ENCODE assay signal across 8 cellular contexts in the genomic region with DNA sequence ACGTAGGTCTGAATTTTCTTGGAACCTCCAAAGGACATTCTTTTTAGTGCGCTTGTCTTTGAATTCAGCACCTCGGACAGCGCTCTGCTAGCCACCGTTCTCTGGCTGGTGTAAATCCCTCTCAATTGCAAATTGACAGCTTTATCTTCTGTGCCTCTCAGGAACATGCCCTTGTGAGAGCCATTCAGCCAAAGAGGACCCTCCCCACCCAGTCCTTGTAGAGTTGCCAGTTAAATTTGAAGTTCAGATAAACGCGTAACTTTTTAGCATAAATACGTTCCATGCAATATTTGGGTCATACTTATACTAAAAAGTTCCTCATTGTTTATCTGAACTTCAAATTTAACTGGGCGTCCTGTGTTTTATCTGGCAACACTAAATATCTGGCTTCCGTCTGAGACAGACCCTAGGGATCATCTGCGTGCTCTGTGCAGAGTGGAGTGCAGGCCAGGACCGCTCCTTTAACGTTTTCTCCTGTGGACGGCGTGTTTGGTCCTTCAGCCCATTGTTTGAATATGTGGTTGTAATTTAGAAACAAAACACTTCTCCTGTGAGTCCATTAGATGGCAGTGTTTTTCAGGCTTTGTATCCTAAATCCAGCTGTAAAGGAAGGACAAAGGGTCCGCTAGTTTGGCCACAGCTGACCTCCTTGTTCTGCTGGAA. TPM values are rescaled to one million over a fixed set of nuclear protein-coding genes. Genes with fewer than 3 reads are reported as not detected.
DNase-seq lines count a peak whose midpoint lies in the region; ATAC-seq and TF ChIP-seq lines count a peak whose summit lies in the region.

No MANE protein-coding gene starts in this region.

- H3K27me3 ChIP-seq in HCT116 (ENCODE audit: insufficient read depth, low read length), result no peaks in the 10 kb centered on the region
- H3K27me3 ChIP-seq in foreskin keratinocyte, result peaks cover 7% of the 10 kb centered on the region
- peaks cover 0 to 18% (median 1%) of the 10 kb centered on the region in 3 experiments for H3K27me3 ChIP-seq in neuronal stem cell (ENCODE audit: control insufficient read depth in 3 of 3, insufficient read depth in 3 of 3, low read depth in 1 of 3, low read length in 3 of 3)

- H3K4me3 ChIP-seq in HCT116 (replicated peaks in 1 of 2; ENCODE audit: low read depth in 1 of 2, low read length in 2 of 2), result no peak overlapping the region
- H3K4me3 ChIP-seq in neuronal stem cell (ENCODE audit: low read length in 2 of 2), result no peak overlapping the region

- POLR2A ChIA-PET in HCT116 (lab: Charles Lee), result no interaction called here

- RAD21 ChIA-PET in HCT116 (lab: Charles Lee; ENCODE audit: low non-redundant PET in 1 of 2, low total read pairs in 2 of 2, uncharacterized antibody in 2 of 2, unreplicated experiment in 2 of 2), result interaction anchor here (0.5 to 1.4 kb wide), 3 partner anchors 58 to 193 kb away, joined by 4 to 5 read pairs (median 5); no protein-coding TSS in a partner anchor

- H3K9me2 ChIP-seq in HCT116 (ENCODE audit: insufficient read depth), result no peaks in the 10 kb centered on the region

- H3K4me1 ChIP-seq in HCT116 (ENCODE audit: control insufficient read depth in 1 of 2, insufficient read depth in 2 of 2, low read length in 2 of 2) (no peaks in the 10 kb centered on the region), foreskin keratinocyte (no peaks in the 10 kb centered on the region), neuronal stem cell (ENCODE audit: control insufficient read depth in 2 of 2, insufficient read depth in 1 of 2, low read depth in 1 of 2, low read length in 2 of 2) (peaks cover 6 to 7% of the 10 kb centered on the region in 2 donors)

- no CpG with 5 or more reads among the region's 16 CpGs for WGBS in neuronal stem cell (ENCODE audit: extremely low coverage in 2 of 2, insufficient read length in 2 of 2, insufficient replicate concordance in 1 of 2), 2 donors

- H3K18ac ChIP-seq in neuronal stem cell (ENCODE audit: low read length), result no peak overlapping the region

- no peak overlapping the region for H2BK5ac ChIP-seq in neuronal stem cell (ENCODE audit: low read length)

- H3K27ac ChIP-seq in C4-2B (no peak overlapping the region), HCT116 (ENCODE audit: low read depth, low read length) (no peak overlapping the region), foreskin keratinocyte (no peak overlapping the region), neuronal stem cell (replicated peaks; ENCODE audit: low read length) (no peak overlapping the region)

- H3K23ac ChIP-seq in neuronal stem cell (ENCODE audit: low read depth, low read length, poor library complexity), result no peak overlapping the region

- no TSS peak for BruUV-seq in HCT116 (replicated peaks; lab: Mats Ljungman, UMichigan)

- no peak overlapping the region for H3K14ac ChIP-seq in neuronal stem cell (ENCODE audit: low read length)

- no peak overlapping the region for H2BK120ac ChIP-seq in neuronal stem cell (ENCODE audit: low read depth, low read length)

- H4K20me1 ChIP-seq in HCT116 (ENCODE audit: insufficient read depth), result no peaks in the 10 kb centered on the region

- H3K4ac ChIP-seq in neuronal stem cell (ENCODE audit: low read length), result no peak overlapping the region

- H2AFZ ChIP-seq in HCT116 (ENCODE audit: low read depth, low read length, poor library complexity, severe bottlenecking) (no peak overlapping the region), neuronal stem cell (ENCODE audit: low read length) (no peak overlapping the region)

- ATAC-seq in HCT116 (peak; percentile 76), foreskin keratinocyte (peak; percentile 55), GM21360 (IDR thresholded peaks at IDR 0.05; ENCODE audit: unreplicated experiment) (no peak)

- intact Hi-C loops in HCT116 (cut with micrococcal nuclease), result loop anchor here (1.0 to 10.0 kb wide), 4 partner anchors 47 to 292 kb away; partner anchors contain the start of gene CHD5

- no peaks in the 10 kb centered on the region for H3K9me3 ChIP-seq in HCT116 (ENCODE audit: control insufficient read depth in 1 of 2, insufficient read depth in 1 of 2, low read depth in 1 of 2, low read length in 2 of 2)
- no peaks in the 10 kb centered on the region for H3K9me3 ChIP-seq in neuronal stem cell (replicated peaks in 1 of 2; ENCODE audit: control insufficient read depth in 2 of 2, insufficient read depth in 1 of 2, low read depth in 1 of 2, low read length in 2 of 2)

- no peak overlapping the region for H4K8ac ChIP-seq in neuronal stem cell (ENCODE audit: low read depth, low read length)

- peak; percentile 82 for TF ChIP-seq RAD21 in HCT116 (IDR thresholded peaks at IDR 0.05; ENCODE audit: low read depth)

- CTCF ChIA-PET in HCT116 (lab: Charles Lee), result interaction anchor here (0.8 to 1.6 kb wide), 5 partner anchors 28 to 193 kb away, joined by 3 to 11 read pairs (median 4); no protein-coding TSS in a partner anchor

- H3K79me1 ChIP-seq in neuronal stem cell (ENCODE audit: low read depth, low read length), result no peaks in the 10 kb centered on the region

- TF ChIP-seq POLR2A in HCT116 (IDR thresholded peaks at IDR 0.05; ENCODE audit: borderline replicate concordance, extremely low read depth, insufficient read depth, insufficient read length), result no peak

- TF ChIP-seq CTCF in C4-2B (conservative IDR thresholded peaks at IDR 0.05) (peak; percentile 83), HCT116 (IDR thresholded peaks at IDR 0.05 in 2 of 3, conservative IDR thresholded peaks at IDR 0.05 in 1 of 3; ENCODE audit: borderline replicate concordance in 1 of 3, insufficient read depth in 1 of 3, low read depth in 2 of 3, low read length in 2 of 3) (peak; percentile 54 to 77 (median 65); a peak in 5 of 6 replicates), foreskin keratinocyte (conservative IDR thresholded peaks at IDR 0.05) (peak; percentile 72)

- no peaks in the 10 kb centered on the region for H3K36me3 ChIP-seq in HCT116 (ENCODE audit: control insufficient read depth in 1 of 2, insufficient read depth in 2 of 2, low read length in 2 of 2)
- no peaks in the 10 kb centered on the region for H3K36me3 ChIP-seq in neuronal stem cell (replicated peaks in 1 of 2; ENCODE audit: control insufficient read depth in 2 of 2, insufficient read depth in 2 of 2, low read length in 2 of 2)

- H3K79me2 ChIP-seq in HCT116 (ENCODE audit: insufficient read depth, low read length), result no peaks in the 10 kb centered on the region

- H3K4me2 ChIP-seq in HCT116 (ENCODE audit: low read length) (no peak overlapping the region), neuronal stem cell (ENCODE audit: insufficient read depth, low read length, poor library complexity, severe bottlenecking) (no peak overlapping the region)

- H2BK12ac ChIP-seq in neuronal stem cell (ENCODE audit: low read length), result no peak overlapping the region

- no peak overlapping the region for H4K91ac ChIP-seq in neuronal stem cell (ENCODE audit: low read depth, low read length, poor library complexity)

- H2AK5ac ChIP-seq in neuronal stem cell (ENCODE audit: low read depth, low read length), result no peak overlapping the region

- no peak overlapping the region for H2BK15ac ChIP-seq in neuronal stem cell (ENCODE audit: low read length)

- H3K9ac ChIP-seq in HCT116 (ENCODE audit: low read length) (no peak overlapping the region), neuronal stem cell (ENCODE audit: low read depth, low read length, poor library complexity) (no peak overlapping the region)

- DNase-seq in HCT116 (ENCODE audit: low read depth, low spot score) (no peak), NCI-H748 treated with DMSO at 0.1 percent for 48 hours (lab: John Stamatoyannopoulos, UW) (peak; percentile 32), activated T-cell treated with anti-CD3 and anti-CD28 coated beads for 4 hours (peak; percentile 20), foreskin keratinocyte (peak in 1 of 2 donors; percentile 48), neuronal stem cell (ENCODE audit: low spot score) (peak; percentile 89), occipital lobe (lab: John Stamatoyannopoulos, UW) (no peak)

TF ChIP-seq in HCT116, 20 proteins besides CTCF, POLR2A, EP300 and RAD21:
- TF ChIP-seq, protein P1, sequence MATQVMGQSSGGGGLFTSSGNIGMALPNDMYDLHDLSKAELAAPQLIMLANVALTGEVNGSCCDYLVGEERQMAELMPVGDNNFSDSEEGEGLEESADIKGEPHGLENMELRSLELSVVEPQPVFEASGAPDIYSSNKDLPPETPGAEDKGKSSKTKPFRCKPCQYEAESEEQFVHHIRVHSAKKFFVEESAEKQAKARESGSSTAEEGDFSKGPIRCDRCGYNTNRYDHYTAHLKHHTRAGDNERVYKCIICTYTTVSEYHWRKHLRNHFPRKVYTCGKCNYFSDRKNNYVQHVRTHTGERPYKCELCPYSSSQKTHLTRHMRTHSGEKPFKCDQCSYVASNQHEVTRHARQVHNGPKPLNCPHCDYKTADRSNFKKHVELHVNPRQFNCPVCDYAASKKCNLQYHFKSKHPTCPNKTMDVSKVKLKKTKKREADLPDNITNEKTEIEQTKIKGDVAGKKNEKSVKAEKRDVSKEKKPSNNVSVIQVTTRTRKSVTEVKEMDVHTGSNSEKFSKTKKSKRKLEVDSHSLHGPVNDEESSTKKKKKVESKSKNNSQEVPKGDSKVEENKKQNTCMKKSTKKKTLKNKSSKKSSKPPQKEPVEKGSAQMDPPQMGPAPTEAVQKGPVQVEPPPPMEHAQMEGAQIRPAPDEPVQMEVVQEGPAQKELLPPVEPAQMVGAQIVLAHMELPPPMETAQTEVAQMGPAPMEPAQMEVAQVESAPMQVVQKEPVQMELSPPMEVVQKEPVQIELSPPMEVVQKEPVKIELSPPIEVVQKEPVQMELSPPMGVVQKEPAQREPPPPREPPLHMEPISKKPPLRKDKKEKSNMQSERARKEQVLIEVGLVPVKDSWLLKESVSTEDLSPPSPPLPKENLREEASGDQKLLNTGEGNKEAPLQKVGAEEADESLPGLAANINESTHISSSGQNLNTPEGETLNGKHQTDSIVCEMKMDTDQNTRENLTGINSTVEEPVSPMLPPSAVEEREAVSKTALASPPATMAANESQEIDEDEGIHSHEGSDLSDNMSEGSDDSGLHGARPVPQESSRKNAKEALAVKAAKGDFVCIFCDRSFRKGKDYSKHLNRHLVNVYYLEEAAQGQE (IDR thresholded peaks at IDR 0.05; ENCODE audit: low read depth), result peak; percentile 95
- no peak for TF ChIP-seq MAX (IDR thresholded peaks at IDR 0.05)

RNA-seq across cellular contexts. Expression of gene KCNAB2, which starts 7.0 kb away (rescaled TPM):
- total RNA-seq in HCT116 (2021; ENCODE audit: unreplicated experiment) (18.1 TPM), foreskin keratinocyte (2.0 TPM in 2 replicates), occipital lobe (5.1 TPM)
- polyA plus RNA-seq in HCT116 (2012), result 10.2 TPM in 2 replicates
- 1.8 and 2.0 TPM in 2 replicates for polyA plus RNA-seq in foreskin keratinocyte
- 5.4 TPM for polyA plus RNA-seq in neuronal stem cell (2013, experiment 1 of 2)
- polyA plus RNA-seq in neuronal stem cell (2013, experiment 2 of 2), result 6.0 TPM

Comparison
In these comparisons a context has a peak if more than half of its experiments do, and no peak if none do; other contexts are left out.
1. DNase-seq: peak in NCI-H748 treated with DMSO at 0.1 percent for 48 hours (single experiment), activated T-cell treated with anti-CD3 and anti-CD28 coated beads for 4 hours (single experiment) and neuronal stem cell (single experiment); none in HCT116 (single experiment) and occipital lobe (single experiment).
2. Peak in every context shown above with its lines, with median percentiles within 50 percentile points of each other: CTCF ChIP-seq.